ENCODE assay signal across 38 cellular contexts in the genomic region with DNA sequence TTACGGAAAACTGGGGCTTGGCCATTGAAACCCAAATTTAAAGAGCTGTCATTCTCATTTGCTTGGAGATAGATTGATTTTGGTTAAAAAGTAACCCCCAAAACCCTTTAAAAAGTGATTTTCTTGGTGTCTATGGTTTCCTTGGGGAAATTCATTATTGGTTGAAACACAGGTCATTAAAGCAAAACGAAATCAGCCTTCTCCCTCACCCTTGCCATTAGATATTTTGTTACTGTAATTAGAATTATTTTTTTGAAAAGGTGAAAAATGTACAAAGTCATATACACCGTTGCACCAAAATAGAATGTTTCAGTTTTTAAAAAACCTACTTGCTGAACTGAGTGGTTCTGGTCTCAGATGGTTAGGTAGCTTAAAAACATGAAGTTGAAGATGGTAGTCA. TPM values are rescaled to one million over a fixed set of nuclear protein-coding genes. Genes with fewer than 3 reads are reported as not detected.
"Had no signal": no experiment of that assay in that cellular context is flagged by ENCODE, and none has a peak within 500 bp of the region (broad histone marks: within the 10 kb centered on the region; RNA-seq: fewer than 3 reads in every experiment).

No MANE protein-coding gene starts in this region.

- H3K4me1 Mint-ChIP-seq: mesothelial cell of epicardium had no signal

- H3K9me3 ChIP-seq: colonic mucosa, heart left ventricle, left lung, mucosa of descending colon, right atrium auricular region, sigmoid colon, testis, tibial artery had no signal

- H3K4me1 ChIP-seq: colonic mucosa, gastrocnemius medialis, parathyroid adenoma, testis had no signal

- H3K36me3 Mint-ChIP-seq: mesothelial cell of epicardium; stimulated activated effector memory CD8-positive, alpha-beta T cell treated with anti-CD3 and anti-CD28 coated beads, Interleukin-12 subunit alpha, Interleukin-12 subunit beta, amount 100 ng/mL, for 72 hours had no signal

- ATAC-seq: esophagus mucosa; gastrocnemius medialis; heart left ventricle; left cardiac atrium; left lung; mucosa of descending colon; natural killer cell treated with Interleukin-12 subunit alpha and Interleukin-12 subunit beta and Interleukin-15 and Interleukin-18, amount 100 ng/mL, for 72 hours; stimulated activated effector memory CD8-positive, alpha-beta T cell treated with anti-CD3 and anti-CD28 coated beads, Interleukin-12 subunit alpha, Interleukin-12 subunit beta, amount 100 ng/mL, for 72 hours; stimulated activated naive CD8-positive, alpha-beta T cell treated with anti-CD3 and anti-CD28 coated beads, Interleukin-15, Interleukin-2, amounts not matched to agents 100 U/mL and 50 U/mL, for 24 hours had no signal

- FAIRE-seq: islet of Langerhans had no signal

- H3K27ac Mint-ChIP-seq: dendritic cell treated with granulocyte-macrophage colony-stimulating factor and Interleukin-4, amounts not matched to agents 40 ng/mL and 50 ng/mL, for 4 days; endodermal cell; mesothelial cell of epicardium; naive B cell; natural killer cell treated with Interleukin-12 subunit alpha and Interleukin-12 subunit beta and Interleukin-15 and Interleukin-18, amount 100 ng/mL, for 72 hours; neural progenitor cell; progenitor cell of endocrine pancreas; stimulated activated effector memory CD8-positive, alpha-beta T cell treated with anti-CD3 and anti-CD28 coated beads, Interleukin-12 subunit alpha, Interleukin-12 subunit beta, amount 100 ng/mL, for 72 hours; type B pancreatic cell had no signal

- H3K4me2 ChIP-seq: hepatocyte, neural progenitor cell had no signal

- H3K9me3 Mint-ChIP-seq: dendritic cell treated with granulocyte-macrophage colony-stimulating factor and Interleukin-4, amounts not matched to agents 40 ng/mL and 50 ng/mL, for 4 days; stimulated activated effector memory CD8-positive, alpha-beta T cell treated with anti-CD3 and anti-CD28 coated beads, Interleukin-12 subunit alpha, Interleukin-12 subunit beta, amount 100 ng/mL, for 72 hours had no signal

- H3K4me3 ChIP-seq: colonic mucosa, gastrocnemius medialis, heart left ventricle, hepatocyte, left lung, mucosa of descending colon, neural progenitor cell, right atrium auricular region, sigmoid colon, testis, tibial artery had no signal

- H3K4me3 Mint-ChIP-seq: dendritic cell treated with granulocyte-macrophage colony-stimulating factor and Interleukin-4, amounts not matched to agents 40 ng/mL and 50 ng/mL, for 4 days; mesothelial cell of epicardium; natural killer cell treated with Interleukin-12 subunit alpha and Interleukin-12 subunit beta and Interleukin-15 and Interleukin-18, amount 100 ng/mL, for 72 hours; neural progenitor cell; stimulated activated effector memory CD8-positive, alpha-beta T cell treated with anti-CD3 and anti-CD28 coated beads, Interleukin-12 subunit alpha, Interleukin-12 subunit beta, amount 100 ng/mL, for 72 hours had no signal

- DNase-seq: colonic mucosa; effector CD8-positive, alpha-beta T cell; foreskin fibroblast; gastrocnemius medialis; left cardiac atrium; left lung; mesenchymal stem cell; mucosa of descending colon; naive B cell; sigmoid colon; stimulated activated CD4-positive, alpha-beta T cell treated with anti-CD3 and anti-CD28 coated beads, Interleukin-2, amount 100 ng/mL, for 24 hours; stimulated activated CD4-positive, alpha-beta T cell treated with anti-CD3 and anti-CD28 coated beads, Interleukin-4, amount 100 ng/mL, for 24 hours; stimulated activated naive CD8-positive, alpha-beta T cell treated with anti-CD3 and anti-CD28 coated beads, Interleukin-15, Interleukin-2, amounts not matched to agents 100 U/mL and 50 U/mL, for 24 hours; substantia nigra; testis; tibial artery had no signal

- H3K27ac ChIP-seq: colonic mucosa, epithelial cell of prostate, gastrocnemius medialis, heart left ventricle, hepatocyte, left lung, neural progenitor cell, parathyroid adenoma, right atrium auricular region, sigmoid colon, testis, tibial artery had no signal

RNA-seq across cellular contexts. Expression of a gene that starts 1.9 kb away (rescaled TPM):
- total RNA-seq: colonic mucosa; esophagus mucosa; gastrocnemius medialis; glomerular endothelial cell; heart left ventricle; hepatocyte; kidney epithelial cell; left cardiac atrium; left lung; lower leg skin; lung microvascular endothelial cell; mesothelial cell of epicardium; mucosa of descending colon; natural killer cell treated with Interleukin-12 subunit alpha and Interleukin-12 subunit beta and Interleukin-15 and Interleukin-18, amount 100 ng/mL, for 72 hours; osteoblast; progenitor cell of endocrine pancreas; right atrium auricular region; sigmoid colon; skeletal muscle tissue; urinary bladder had no signal
- polyA plus RNA-seq: heart left ventricle, hepatocyte, sigmoid colon, urinary bladder had no signal
